8 cellular contexts compared by ENCODE assay signal in genomic region chr16:85888405-85889331, GRCh38. TPM values are rescaled to one million over a fixed set of nuclear protein-coding genes. Genes with fewer than 3 reads are reported as not detected.
A peak's percentile ranks its signal among the peaks of the same experiment; 100 is the strongest.
DNase-seq lines count a peak whose midpoint lies in the region; ATAC-seq, FAIRE-seq and TF ChIP-seq lines count a peak whose summit lies in the region.

No MANE protein-coding gene starts in this region.

- no peak for TF ChIP-seq CTCF in HFF-Myc (IDR thresholded peaks at IDR 0.05; ENCODE audit: low read depth, low read length, missing control alignments)
- no peak for TF ChIP-seq CTCF in Calu3 (IDR thresholded peaks at IDR 0.05; ENCODE audit: unreplicated experiment)

- no peak for FAIRE-seq in urothelium cell line (lab: Jason Lieb, UNC)

- no peak overlapping the region for H3K4me3 ChIP-seq in HFF-Myc (replicated peaks; ENCODE audit: low read depth, low read length)

- H3K9me3 Mint-ChIP-seq in central memory CD8-positive, alpha-beta T cell: no peaks in the 10 kb centered on the region
- H3K9me3 Mint-ChIP-seq in Calu3 (ENCODE audit: low read depth, unreplicated experiment): no peaks in the 10 kb centered on the region

- peak; percentile 81 for ATAC-seq in central memory CD8-positive, alpha-beta T cell (replicated peaks; ENCODE audit: extremely low read depth, poor library complexity, severe bottlenecking)

- H3K27me3 Mint-ChIP-seq in central memory CD8-positive, alpha-beta T cell: peaks cover 22% of the 10 kb centered on the region
- H3K27me3 Mint-ChIP-seq in Calu3 (ENCODE audit: unreplicated experiment): peaks cover 14% of the 10 kb centered on the region

- H3K27ac Mint-ChIP-seq in central memory CD8-positive, alpha-beta T cell (ENCODE audit: low read depth): peak overlapping the region; percentile 76
- no peak overlapping the region for H3K27ac Mint-ChIP-seq in Calu3 (ENCODE audit: unreplicated experiment)

- H3K36me3 Mint-ChIP-seq in central memory CD8-positive, alpha-beta T cell (ENCODE audit: insufficient read depth): no peaks in the 10 kb centered on the region
- H3K36me3 Mint-ChIP-seq in Calu3 (ENCODE audit: insufficient read depth, unreplicated experiment): no peaks in the 10 kb centered on the region

- intact Hi-C loops in Calu3 (cut with micrococcal nuclease; ENCODE audit: unreplicated experiment): no loop called here

- BruUV-seq in Calu3 (replicated peaks; lab: Mats Ljungman, UMichigan): no TSS peak

- DNase-seq in activated gamma-delta T cell treated with Interleukin-2 at 50 U/mL for 16 hours: peak; percentile 10
- no peak for DNase-seq in activated gamma-delta T cell (lab: John Stamatoyannopoulos, UW)
- DNase-seq in HFF-Myc (ENCODE audit: extremely low read depth, low read depth): peak; percentile 35
- peak; percentile 84 for DNase-seq in NAMALWA (ENCODE audit: low spot score)
- DNase-seq in central memory CD8-positive, alpha-beta T cell (ENCODE audit: low spot score in 2 of 2): no peak
- DNase-seq in urothelium cell line (ENCODE audit: low spot score): peak; percentile 62
- no peak for DNase-seq in Calu3
- no peak for DNase-seq in D341Med (ENCODE audit: low spot score)

- H3K4me1 Mint-ChIP-seq in central memory CD8-positive, alpha-beta T cell: peaks cover 19% of the 10 kb centered on the region
- H3K4me1 Mint-ChIP-seq in Calu3 (ENCODE audit: low read depth, unreplicated experiment): peaks cover 43% of the 10 kb centered on the region

- CTCF ChIA-PET in Calu3 (lab: Charles Lee): no interaction called here

- no peak overlapping the region for H3K4me3 Mint-ChIP-seq in central memory CD8-positive, alpha-beta T cell
- H3K4me3 Mint-ChIP-seq in Calu3 (ENCODE audit: low read depth, unreplicated experiment): no peak overlapping the region

RNA-seq across cellular contexts. Expression of gene IRF8, which starts 10.3 kb away (rescaled TPM):
- 5.0 and 10.5 TPM in 2 replicates for total RNA-seq in Calu3 (2022)

Comparison
In these comparisons a context has a peak if more than half of its experiments do, and no peak if none do; other contexts are left out.
1. DNase-seq: peak in activated gamma-delta T cell treated with Interleukin-2 at 50 U/mL for 16 hours (single experiment), HFF-Myc (single experiment), NAMALWA (single experiment) and urothelium cell line (single experiment); none in activated gamma-delta T cell (single experiment), central memory CD8-positive, alpha-beta T cell (0 of 2), Calu3 (single experiment) and D341Med (single experiment).